Comparison of ENCODE assay signal across 1 cellular context in the genomic region with DNA sequence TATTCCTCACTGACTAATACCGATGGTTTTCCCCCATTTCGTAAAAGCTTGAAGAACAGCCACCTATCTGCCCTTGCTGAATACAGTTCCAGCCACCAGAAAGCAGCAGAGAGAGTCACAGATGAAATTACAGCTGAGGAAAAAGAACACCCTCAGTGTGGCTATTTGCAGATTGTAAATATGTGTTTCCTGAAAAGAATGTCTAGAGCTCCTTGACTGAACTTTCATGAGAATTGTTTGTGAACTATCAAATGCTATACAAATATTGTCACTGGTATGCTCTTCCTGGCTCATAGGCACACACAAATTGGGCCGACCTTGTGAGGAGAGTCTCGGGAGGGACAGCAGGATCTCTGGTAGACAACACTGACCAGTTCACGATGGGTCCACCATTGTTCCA.
TF ChIP-seq lines count a peak whose summit lies in the region.

No MANE protein-coding gene starts in this region.

TF ChIP-seq in H1, 55 proteins besides CTCF, POLR2A, EP300 and RAD21:
- TF ChIP-seq EZH2 (IDR thresholded peaks at IDR 0.05; ENCODE audit: low read depth, low read length, severe bottlenecking) (no peak), ASH2L (IDR thresholded peaks at IDR 0.05; ENCODE audit: low read length) (no peak), CREB1 (IDR thresholded peaks at IDR 0.05) (no peak), NANOG (IDR thresholded peaks at IDR 0.05; ENCODE audit: insufficient read depth, low read depth, low read length, poor library complexity, severe bottlenecking) (no peak), POLR2AphosphoS5 (IDR thresholded peaks at IDR 0.05; ENCODE audit: low read depth, low read length) (no peak), CBX8 (IDR thresholded peaks at IDR 0.05; ENCODE audit: borderline replicate concordance, low read depth, low read length) (no peak), TCF12 (IDR thresholded peaks at IDR 0.05; ENCODE audit: low read depth, low read length) (no peak), BRCA1 (IDR thresholded peaks at IDR 0.05; ENCODE audit: low read depth, low read length) (no peak), TAF1 (IDR thresholded peaks at IDR 0.05; ENCODE audit: low read depth, low read length) (no peak), RNF2 (IDR thresholded peaks at IDR 0.05; ENCODE audit: borderline replicate concordance, low read depth, low read length, missing control alignments, poor library complexity, severe bottlenecking) (no peak)
